In genomic region chr2:237310515-237311114, GRCh38 we compare ENCODE assay signal across 1 cellular context.
TF ChIP-seq lines count a peak whose summit lies in the region.

No MANE protein-coding gene starts in this region.

TF ChIP-seq in GM23338, 12 proteins besides CTCF, POLR2A, EP300 and RAD21:
- TF ChIP-seq, protein P1, sequence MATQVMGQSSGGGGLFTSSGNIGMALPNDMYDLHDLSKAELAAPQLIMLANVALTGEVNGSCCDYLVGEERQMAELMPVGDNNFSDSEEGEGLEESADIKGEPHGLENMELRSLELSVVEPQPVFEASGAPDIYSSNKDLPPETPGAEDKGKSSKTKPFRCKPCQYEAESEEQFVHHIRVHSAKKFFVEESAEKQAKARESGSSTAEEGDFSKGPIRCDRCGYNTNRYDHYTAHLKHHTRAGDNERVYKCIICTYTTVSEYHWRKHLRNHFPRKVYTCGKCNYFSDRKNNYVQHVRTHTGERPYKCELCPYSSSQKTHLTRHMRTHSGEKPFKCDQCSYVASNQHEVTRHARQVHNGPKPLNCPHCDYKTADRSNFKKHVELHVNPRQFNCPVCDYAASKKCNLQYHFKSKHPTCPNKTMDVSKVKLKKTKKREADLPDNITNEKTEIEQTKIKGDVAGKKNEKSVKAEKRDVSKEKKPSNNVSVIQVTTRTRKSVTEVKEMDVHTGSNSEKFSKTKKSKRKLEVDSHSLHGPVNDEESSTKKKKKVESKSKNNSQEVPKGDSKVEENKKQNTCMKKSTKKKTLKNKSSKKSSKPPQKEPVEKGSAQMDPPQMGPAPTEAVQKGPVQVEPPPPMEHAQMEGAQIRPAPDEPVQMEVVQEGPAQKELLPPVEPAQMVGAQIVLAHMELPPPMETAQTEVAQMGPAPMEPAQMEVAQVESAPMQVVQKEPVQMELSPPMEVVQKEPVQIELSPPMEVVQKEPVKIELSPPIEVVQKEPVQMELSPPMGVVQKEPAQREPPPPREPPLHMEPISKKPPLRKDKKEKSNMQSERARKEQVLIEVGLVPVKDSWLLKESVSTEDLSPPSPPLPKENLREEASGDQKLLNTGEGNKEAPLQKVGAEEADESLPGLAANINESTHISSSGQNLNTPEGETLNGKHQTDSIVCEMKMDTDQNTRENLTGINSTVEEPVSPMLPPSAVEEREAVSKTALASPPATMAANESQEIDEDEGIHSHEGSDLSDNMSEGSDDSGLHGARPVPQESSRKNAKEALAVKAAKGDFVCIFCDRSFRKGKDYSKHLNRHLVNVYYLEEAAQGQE (IDR thresholded peaks at IDR 0.05; ENCODE audit: unreplicated experiment), result no peak
- TF ChIP-seq EZH2 (IDR thresholded peaks at IDR 0.05; ENCODE audit: low read depth, unreplicated experiment), result no peak
- TF ChIP-seq CREB1 (CRISPR knock-in tag; IDR thresholded peaks at IDR 0.05; ENCODE audit: low read depth), result no peak
- TF ChIP-seq ETS1 (IDR thresholded peaks at IDR 0.05), result no peak
- no peak for TF ChIP-seq ZNF114 (CRISPR knock-in tag; IDR thresholded peaks at IDR 0.05)
- no peak for TF ChIP-seq NANOG (IDR thresholded peaks at IDR 0.05; ENCODE audit: borderline replicate concordance)
- no peak for TF ChIP-seq POLR2AphosphoS5 (IDR thresholded peaks at IDR 0.05; ENCODE audit: low read depth)
- TF ChIP-seq EZH2phosphoT487 (IDR thresholded peaks at IDR 0.05; ENCODE audit: unreplicated experiment), result no peak
- TF ChIP-seq JUNB (IDR thresholded peaks at IDR 0.05; ENCODE audit: unreplicated experiment), result no peak
- TF ChIP-seq, protein P2, sequence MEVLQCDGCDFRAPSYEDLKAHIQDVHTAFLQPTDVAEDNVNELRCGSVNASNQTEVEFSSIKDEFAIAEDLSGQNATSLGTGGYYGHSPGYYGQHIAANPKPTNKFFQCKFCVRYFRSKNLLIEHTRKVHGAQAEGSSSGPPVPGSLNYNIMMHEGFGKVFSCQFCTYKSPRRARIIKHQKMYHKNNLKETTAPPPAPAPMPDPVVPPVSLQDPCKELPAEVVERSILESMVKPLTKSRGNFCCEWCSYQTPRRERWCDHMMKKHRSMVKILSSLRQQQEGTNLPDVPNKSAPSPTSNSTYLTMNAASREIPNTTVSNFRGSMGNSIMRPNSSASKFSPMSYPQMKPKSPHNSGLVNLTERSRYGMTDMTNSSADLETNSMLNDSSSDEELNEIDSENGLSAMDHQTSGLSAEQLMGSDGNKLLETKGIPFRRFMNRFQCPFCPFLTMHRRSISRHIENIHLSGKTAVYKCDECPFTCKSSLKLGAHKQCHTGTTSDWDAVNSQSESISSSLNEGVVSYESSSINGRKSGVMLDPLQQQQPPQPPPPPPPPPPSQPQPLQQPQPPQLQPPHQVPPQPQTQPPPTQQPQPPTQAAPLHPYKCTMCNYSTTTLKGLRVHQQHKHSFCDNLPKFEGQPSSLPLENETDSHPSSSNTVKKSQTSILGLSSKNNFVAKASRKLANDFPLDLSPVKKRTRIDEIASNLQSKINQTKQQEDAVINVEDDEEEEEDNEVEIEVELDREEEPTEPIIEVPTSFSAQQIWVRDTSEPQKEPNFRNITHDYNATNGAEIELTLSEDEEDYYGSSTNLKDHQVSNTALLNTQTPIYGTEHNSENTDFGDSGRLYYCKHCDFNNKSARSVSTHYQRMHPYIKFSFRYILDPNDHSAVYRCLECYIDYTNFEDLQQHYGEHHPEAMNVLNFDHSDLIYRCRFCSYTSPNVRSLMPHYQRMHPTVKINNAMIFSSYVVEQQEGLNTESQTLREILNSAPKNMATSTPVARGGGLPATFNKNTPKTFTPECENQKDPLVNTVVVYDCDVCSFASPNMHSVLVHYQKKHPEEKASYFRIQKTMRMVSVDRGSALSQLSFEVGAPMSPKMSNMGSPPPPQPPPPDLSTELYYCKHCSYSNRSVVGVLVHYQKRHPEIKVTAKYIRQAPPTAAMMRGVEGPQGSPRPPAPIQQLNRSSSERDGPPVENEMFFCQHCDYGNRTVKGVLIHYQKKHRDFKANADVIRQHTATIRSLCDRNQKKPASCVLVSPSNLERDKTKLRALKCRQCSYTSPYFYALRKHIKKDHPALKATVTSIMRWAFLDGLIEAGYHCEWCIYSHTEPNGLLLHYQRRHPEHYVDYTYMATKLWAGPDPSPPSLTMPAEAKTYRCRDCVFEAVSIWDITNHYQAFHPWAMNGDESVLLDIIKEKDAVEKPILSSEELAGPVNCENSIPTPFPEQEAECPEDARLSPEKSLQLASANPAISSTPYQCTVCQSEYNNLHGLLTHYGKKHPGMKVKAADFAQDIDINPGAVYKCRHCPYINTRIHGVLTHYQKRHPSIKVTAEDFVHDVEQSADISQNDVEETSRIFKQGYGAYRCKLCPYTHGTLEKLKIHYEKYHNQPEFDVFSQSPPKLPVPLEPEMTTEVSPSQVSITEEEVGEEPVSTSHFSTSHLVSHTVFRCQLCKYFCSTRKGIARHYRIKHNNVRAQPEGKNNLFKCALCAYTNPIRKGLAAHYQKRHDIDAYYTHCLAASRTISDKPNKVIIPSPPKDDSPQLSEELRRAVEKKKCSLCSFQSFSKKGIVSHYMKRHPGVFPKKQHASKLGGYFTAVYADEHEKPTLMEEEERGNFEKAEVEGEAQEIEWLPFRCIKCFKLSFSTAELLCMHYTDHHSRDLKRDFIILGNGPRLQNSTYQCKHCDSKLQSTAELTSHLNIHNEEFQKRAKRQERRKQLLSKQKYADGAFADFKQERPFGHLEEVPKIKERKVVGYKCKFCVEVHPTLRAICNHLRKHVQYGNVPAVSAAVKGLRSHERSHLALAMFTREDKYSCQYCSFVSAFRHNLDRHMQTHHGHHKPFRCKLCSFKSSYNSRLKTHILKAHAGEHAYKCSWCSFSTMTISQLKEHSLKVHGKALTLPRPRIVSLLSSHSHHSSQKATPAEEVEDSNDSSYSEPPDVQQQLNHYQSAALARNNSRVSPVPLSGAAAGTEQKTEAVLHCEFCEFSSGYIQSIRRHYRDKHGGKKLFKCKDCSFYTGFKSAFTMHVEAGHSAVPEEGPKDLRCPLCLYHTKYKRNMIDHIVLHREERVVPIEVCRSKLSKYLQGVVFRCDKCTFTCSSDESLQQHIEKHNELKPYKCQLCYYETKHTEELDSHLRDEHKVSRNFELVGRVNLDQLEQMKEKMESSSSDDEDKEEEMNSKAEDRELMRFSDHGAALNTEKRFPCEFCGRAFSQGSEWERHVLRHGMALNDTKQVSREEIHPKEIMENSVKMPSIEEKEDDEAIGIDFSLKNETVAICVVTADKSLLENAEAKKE (CRISPR knock-in tag; IDR thresholded peaks at IDR 0.05), result no peak
